In genomic region chr1:156889802-156890585, GRCh38 we compare ENCODE assay signal across 9 cellular contexts. TPM values are rescaled to one million over a fixed set of nuclear protein-coding genes. Genes with fewer than 3 reads are reported as not detected.
A peak's percentile ranks its signal among the peaks of the same experiment; 100 is the strongest.
DNase-seq lines count a peak whose midpoint lies in the region; ATAC-seq and TF ChIP-seq lines count a peak whose summit lies in the region.
"Had no signal": no experiment of that assay in that cellular context is flagged by ENCODE, and none has a peak within 500 bp of the region (broad histone marks: within the 10 kb centered on the region; RNA-seq: fewer than 3 reads in every experiment).

No MANE protein-coding gene starts in this region.

- H3K36me3 ChIP-seq in GM23338 (ENCODE audit: insufficient read depth) (no peaks in the 10 kb centered on the region), left lung (no peaks in the 10 kb centered on the region)

- no peak overlapping the region for H3K4me2 ChIP-seq in GM23338

- no peaks in the 10 kb centered on the region for H3K9me3 Mint-ChIP-seq in GM23338

- peak; percentile 91 for TF ChIP-seq CTCF in AG10803 (conservative IDR thresholded peaks at IDR 0.05; ENCODE audit: low read length)
- peak; percentile 89 to 97 for TF ChIP-seq CTCF in GM23338 (conservative IDR thresholded peaks at IDR 0.05; ENCODE audit: low read depth in 2 of 2)
- TF ChIP-seq CTCF in choroid plexus epithelial cell (conservative IDR thresholded peaks at IDR 0.05; ENCODE audit: low read depth, low read length) = peak; percentile 93
- TF ChIP-seq CTCF in left lung (IDR thresholded peaks at IDR 0.05) = peak; percentile 68 to 69

- no peak overlapping the region for H3K27ac ChIP-seq in GM23338 (ENCODE audit: low read depth)
- H3K27ac ChIP-seq in left lung = no peak overlapping the region

- H3F3A ChIP-seq in GM23338 (replicated peaks; ENCODE audit: low read depth) = no peaks in the 10 kb centered on the region

- peaks cover 62% of the 10 kb centered on the region for H3K27me3 Mint-ChIP-seq in GM23338 (ENCODE audit: insufficient read depth, low read depth, poor library complexity)

- H3K4me3 Mint-ChIP-seq in GM23338 = no peak overlapping the region

- H3K4me1 Mint-ChIP-seq in GM23338 = peaks cover 35% of the 10 kb centered on the region

- no peaks in the 10 kb centered on the region for H3K9me2 ChIP-seq in GM23338 (ENCODE audit: insufficient read depth)

- intact Hi-C loops in left lung (cut with DNase I) = no loop called here

- DNase-seq in AG10803 (ENCODE audit: low read depth) = peak; percentile 71
- DNase-seq in GM23338 (ENCODE audit: low spot score) = peak; percentile 96
- DNase-seq in NCI-H345 (lab: John Stamatoyannopoulos, UW) = peak; percentile 46
- peak; percentile 66 for DNase-seq in activated CD4-positive, CD25-positive, alpha-beta regulatory T cell treated with anti-CD3 and anti-CD28 coated beads, Interleukin-2, amount 50 U/mL, for 72 hours
- DNase-seq in choroid plexus epithelial cell (ENCODE audit: low read depth) = peak; percentile 87
- DNase-seq in left lung = peak; percentile 77 to 78
- DNase-seq in stimulated activated CD4-positive, alpha-beta T cell treated with anti-CD3 and anti-CD28 coated beads, TNF-alpha, amount 100 ng/mL, for 4 hours (ENCODE audit: low read depth in 3 of 3) = peak; percentile 15 to 22 (median 20)

- peaks cover 78% of the 10 kb centered on the region for H3K27me3 ChIP-seq in GM23338 (ENCODE audit: insufficient read depth)
- peaks cover 8 to 60% of the 10 kb centered on the region in 2 donors for H3K27me3 ChIP-seq in left lung

- H3K4me1 ChIP-seq in GM23338 (ENCODE audit: insufficient read depth) (peaks cover 13% of the 10 kb centered on the region; the same call in 1 of the 2 replicates), left lung (peaks cover 4 to 31% of the 10 kb centered on the region in 2 donors)

- no peaks in the 10 kb centered on the region for H3K79me2 ChIP-seq in GM23338 (replicated peaks; ENCODE audit: insufficient read depth)

- no peaks in the 10 kb centered on the region; the same call in 1 of the 2 replicates for H4K20me1 ChIP-seq in GM23338 (replicated peaks; ENCODE audit: insufficient read depth)

- H3K4me3 ChIP-seq in AG10803 (ENCODE audit: low read length) = no peak overlapping the region
- H3K4me3 ChIP-seq in GM23338 = no peak overlapping the region
- H3K4me3 ChIP-seq in choroid plexus epithelial cell (ENCODE audit: low read depth, low read length) = no peak overlapping the region
- no peak overlapping the region for H3K4me3 ChIP-seq in left lung

- peak; percentile 17 for ATAC-seq in GM23338
- peak; percentile 62 for ATAC-seq in left lung
- ATAC-seq in HG03439 (IDR thresholded peaks at IDR 0.05; ENCODE audit: unreplicated experiment) = no peak

- no peaks in the 10 kb centered on the region; the same call in 2 of the 3 replicates for H3K36me3 Mint-ChIP-seq in GM23338 (ENCODE audit: low read depth)

- peak overlapping the region; percentile 90; the same call in 1 of the 2 replicates for H2AFZ ChIP-seq in GM23338

- no peak overlapping the region for H3K27ac Mint-ChIP-seq in GM23338

- H3K9me3 ChIP-seq in left lung = no peaks in the 10 kb centered on the region

TF ChIP-seq in GM23338, 12 proteins besides CTCF, POLR2A, EP300 and RAD21:
- TF ChIP-seq CREB1 (CRISPR knock-in tag; IDR thresholded peaks at IDR 0.05; ENCODE audit: low read depth) (no peak), POLR2AphosphoS5 (IDR thresholded peaks at IDR 0.05; ENCODE audit: low read depth) (0 out of 2 replicates have a peak, but pooled peaks have one; percentile 25)

RNA-seq across cellular contexts. Expression of gene PEAR1, which starts 3.5 kb away (rescaled TPM):
- 0.28 and 0.47 TPM in 2 replicates for total RNA-seq in GM23338 (2014; rRNA removed; shearing (Covaris generic))
- 0.10 and 0.47 TPM in 2 replicates for polyA plus RNA-seq in GM23338 (2016; fragmentation: Nextera tagmentation; extraction: Ambion mirVana)
- total RNA-seq in left lung = 10 to 100 TPM; 10.6 to 12.3 TPM

RNA-seq across cellular contexts. Expression of gene NTRK1, which starts 29.3 kb away (rescaled TPM):
- total RNA-seq in GM23338 (2014; rRNA removed; shearing (Covaris generic)) = 0.08 and 0.42 TPM in 2 replicates
- polyA plus RNA-seq in GM23338 (2016; fragmentation: Nextera tagmentation; extraction: Ambion mirVana) = 0.23 and 0.45 TPM in 2 replicates
- total RNA-seq in left lung = under 1 TPM; 0.47 to 0.97 TPM

RNA-seq across cellular contexts. Expression of gene LRRC71, which starts 30.4 kb away (rescaled TPM):
- total RNA-seq in GM23338 (2014; rRNA removed; shearing (Covaris generic)) = not detected in 2 replicates
- polyA plus RNA-seq in GM23338 (2016; fragmentation: Nextera tagmentation; extraction: Ambion mirVana) = 0.24 and 0.31 TPM in 2 replicates
- 1 to 10 TPM in 1 of 2 donors, under 1 TPM in 1; 0.38 to 3.5 TPM for total RNA-seq in left lung

RNA-seq across cellular contexts. Expression of gene INSRR, which starts 31.1 kb away (rescaled TPM):
- total RNA-seq in GM23338 (2014; rRNA removed; shearing (Covaris generic)) = not detected in 2 replicates
- polyA plus RNA-seq in GM23338 (2016; fragmentation: Nextera tagmentation; extraction: Ambion mirVana) = not detected in 2 replicates
- not detected for total RNA-seq in left lung
- total RNA-seq: subcutaneous adipose tissue had no signal

Comparison
In these comparisons a context has a peak if more than half of its experiments do, and no peak if none do; other contexts are left out.
1. DNase-seq: peak in every context shown above with its lines; median percentile 96 in GM23338; 87 in choroid plexus epithelial cell; 78 in left lung; 71 in AG10803; 66 in activated CD4-positive, CD25-positive, alpha-beta regulatory T cell treated with anti-CD3 and anti-CD28 coated beads, Interleukin-2, amount 50 U/mL, for 72 hours; 46 in NCI-H345; 20 in stimulated activated CD4-positive, alpha-beta T cell treated with anti-CD3 and anti-CD28 coated beads, TNF-alpha, amount 100 ng/mL, for 4 hours.